In genomic region chr11:45663486-45664375, GRCh38 we compare ENCODE assay signal across 11 cellular contexts. TPM values are rescaled to one million over a fixed set of nuclear protein-coding genes. Genes with fewer than 3 reads are reported as not detected.
DNase-seq lines count a peak whose midpoint lies in the region; ATAC-seq and TF ChIP-seq lines count a peak whose summit lies in the region.
"Had no signal": no experiment of that assay in that cellular context is flagged by ENCODE, and none has a peak within 500 bp of the region (broad histone marks: within the 10 kb centered on the region; RNA-seq: fewer than 3 reads in every experiment).

No MANE protein-coding gene starts in this region.

- H3K9me3 Mint-ChIP-seq in activated naive CD8-positive, alpha-beta T cell (ENCODE audit: low read depth): no peaks in the 10 kb centered on the region
- no peaks in the 10 kb centered on the region for H3K9me3 Mint-ChIP-seq in activated naive CD8-positive, alpha-beta T cell treated with anti-CD3 and anti-CD28 coated beads for 36 hours

- in situ Hi-C loops in astrocyte of the cerebellum (cut with HindIII; ENCODE audit: low sequenced_read_pairs): loop anchor here (5.0 kb wide), 1 partner anchor 39 kb away; no protein-coding TSS in a partner anchor

- H3K36me3 ChIP-seq in left lung (no peaks in the 10 kb centered on the region), upper lobe of right lung (no peaks in the 10 kb centered on the region)

- no peaks in the 10 kb centered on the region for H3K36me3 Mint-ChIP-seq in activated naive CD8-positive, alpha-beta T cell
- H3K36me3 Mint-ChIP-seq in activated naive CD8-positive, alpha-beta T cell treated with anti-CD3 and anti-CD28 coated beads for 36 hours: no peaks in the 10 kb centered on the region

- DNase-seq in activated naive CD8-positive, alpha-beta T cell treated with anti-CD3 and anti-CD28 coated beads for 36 hours: no peak
- DNase-seq in astrocyte of the cerebellum (ENCODE audit: low read depth) (no peak), left lung (no peak), upper lobe of right lung (no peak), NCI-H510A (lab: John Stamatoyannopoulos, UW) (no peak), amniotic stem cell (lab: John Stamatoyannopoulos, UW) (no peak)
- DNase-seq: Calu3, T-helper 1 cell had no signal

- intact Hi-C loops in left lung (cut with DNase I): loop anchor here in 1 of 2 donors (10.0 kb wide), 1 partner anchor 111 kb away; no protein-coding TSS in a partner anchor
- intact Hi-C loops in upper lobe of right lung (cut with DNase I): loop anchor here (10.0 kb wide), 1 partner anchor 289 kb away; no protein-coding TSS in a partner anchor

- H3K27ac Mint-ChIP-seq in activated naive CD8-positive, alpha-beta T cell: no peak overlapping the region
- H3K27ac Mint-ChIP-seq in activated naive CD8-positive, alpha-beta T cell treated with anti-CD3 and anti-CD28 coated beads for 36 hours: no peak overlapping the region

- peak overlapping the region; percentile 46 for H3K4me3 ChIP-seq in astrocyte of the cerebellum (ENCODE audit: low read depth, low read length)
- peak overlapping the region; percentile 44 to 46 for H3K4me3 ChIP-seq in left lung
- H3K4me3 ChIP-seq in upper lobe of right lung: peak overlapping the region; percentile 57

- peak overlapping the region; percentile 46 for H3K4me3 Mint-ChIP-seq in activated naive CD8-positive, alpha-beta T cell
- no peak overlapping the region for H3K4me3 Mint-ChIP-seq in activated naive CD8-positive, alpha-beta T cell treated with anti-CD3 and anti-CD28 coated beads for 36 hours

- H3K9me3 ChIP-seq in left lung: no peaks in the 10 kb centered on the region
- H3K9me3 ChIP-seq in upper lobe of right lung: no peaks in the 10 kb centered on the region

- H3K27ac ChIP-seq in left lung (no peak overlapping the region), upper lobe of right lung (no peak overlapping the region)

- peaks cover 15 to 27% of the 10 kb centered on the region in 2 donors for H3K4me1 ChIP-seq in left lung
- H3K4me1 ChIP-seq in upper lobe of right lung: peaks cover 16% of the 10 kb centered on the region

- H3K4me1 Mint-ChIP-seq in activated naive CD8-positive, alpha-beta T cell (ENCODE audit: low read depth): peaks cover 8% of the 10 kb centered on the region
- peaks cover 4% of the 10 kb centered on the region for H3K4me1 Mint-ChIP-seq in activated naive CD8-positive, alpha-beta T cell treated with anti-CD3 and anti-CD28 coated beads for 36 hours

- H3K27me3 ChIP-seq in left lung (peaks cover 16 to 97% of the 10 kb centered on the region in 2 donors), upper lobe of right lung (peaks cover 67% of the 10 kb centered on the region)

- peaks cover 26% of the 10 kb centered on the region for H3K27me3 Mint-ChIP-seq in activated naive CD8-positive, alpha-beta T cell
- peaks cover 78% of the 10 kb centered on the region for H3K27me3 Mint-ChIP-seq in activated naive CD8-positive, alpha-beta T cell treated with anti-CD3 and anti-CD28 coated beads for 36 hours

- no peak for TF ChIP-seq CTCF in astrocyte of the cerebellum (IDR thresholded peaks at IDR 0.05; ENCODE audit: low read depth, low read length, missing control alignments)
- TF ChIP-seq CTCF in left lung (IDR thresholded peaks at IDR 0.05): no peak
- no peak for TF ChIP-seq CTCF in upper lobe of right lung (IDR thresholded peaks at IDR 0.05)

- ATAC-seq in left lung (no peak), upper lobe of right lung (no peak), GM19023 (IDR thresholded peaks at IDR 0.05; ENCODE audit: unreplicated experiment) (no peak)

RNA-seq across cellular contexts. Expression of gene CHST1, which starts 1.7 kb away (rescaled TPM):
- total RNA-seq in activated naive CD8-positive, alpha-beta T cell treated with anti-CD3 and anti-CD28 coated beads for 36 hours: not detected
- total RNA-seq in left lung: 1 to 10 TPM; 3.1 to 5.5 TPM
- total RNA-seq in upper lobe of right lung: 4.9 TPM
- total RNA-seq: Calu3, mononuclear cell had no signal
